9 cellular contexts compared by ENCODE assay signal in the genomic region with DNA sequence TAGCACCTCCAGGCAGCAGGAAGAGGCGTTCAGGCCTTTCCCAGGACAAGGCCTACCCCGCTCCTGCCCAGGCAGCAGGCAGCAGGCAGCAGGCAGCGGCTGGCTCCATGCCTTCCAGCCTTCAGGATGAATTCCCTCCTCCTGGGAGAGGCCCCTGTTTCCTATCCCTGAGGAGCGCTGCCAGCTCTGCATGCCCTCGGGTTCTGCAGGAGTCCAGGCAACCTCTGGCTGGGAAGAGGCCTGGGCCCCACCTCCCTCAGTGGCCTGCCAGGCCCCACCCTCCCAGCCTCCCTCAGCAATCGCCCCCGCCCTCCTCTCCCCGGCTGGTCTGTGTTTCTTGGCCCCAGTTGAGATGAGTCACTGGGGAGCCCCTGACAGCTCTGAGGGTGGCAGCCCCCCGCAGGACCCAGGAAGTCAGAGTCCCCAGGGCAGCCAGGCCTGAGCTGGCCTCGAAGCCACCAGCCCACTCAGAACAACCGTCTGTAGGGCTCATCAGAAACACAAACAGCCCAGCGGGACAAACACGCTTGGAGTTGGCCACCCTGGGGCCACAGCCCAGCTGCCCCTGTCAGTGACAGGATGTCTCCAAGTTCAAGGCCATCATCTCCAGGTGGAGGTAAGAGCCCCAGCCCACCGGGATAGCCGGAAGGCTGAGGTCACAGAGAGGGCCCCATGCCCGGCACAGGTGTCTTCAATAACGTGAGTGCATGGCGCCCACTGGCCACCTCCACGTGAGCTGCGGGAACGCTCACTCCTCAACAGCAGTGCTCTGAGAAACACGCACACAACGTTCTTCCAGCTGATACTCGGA. TPM values are rescaled to one million over a fixed set of nuclear protein-coding genes. Genes with fewer than 3 reads are reported as not detected.
DNase-seq lines count a peak whose midpoint lies in the region; ATAC-seq and TF ChIP-seq lines count a peak whose summit lies in the region.
"Had no signal": no experiment of that assay in that cellular context is flagged by ENCODE, and none has a peak within 500 bp of the region (broad histone marks: within the 10 kb centered on the region; RNA-seq: fewer than 3 reads in every experiment).

No MANE protein-coding gene starts in this region.

- intact Hi-C loops in mammary epithelial cell (cut with micrococcal nuclease): loop anchor here (2.0 kb wide), 1 partner anchor 21 kb away; no protein-coding TSS in a partner anchor

- ATAC-seq in HG02885 (IDR thresholded peaks at IDR 0.05; ENCODE audit: poor library complexity, unreplicated experiment) (peak; percentile 51), HG03521 (IDR thresholded peaks at IDR 0.05; ENCODE audit: unreplicated experiment) (no peak)

- H3K36me3 ChIP-seq in mammary epithelial cell (ENCODE audit: insufficient read depth, low read length) (no peaks in the 10 kb centered on the region), liver (ENCODE audit: control insufficient read depth in 4 of 4, insufficient read depth in 3 of 4, low read depth in 1 of 4, low read length in 3 of 4) (no peaks in the 10 kb centered on the region), urinary bladder (ENCODE audit: insufficient read depth) (no peaks in the 10 kb centered on the region)

- TF ChIP-seq RAD21 in liver (IDR thresholded peaks at IDR 0.05): no peak

- peak overlapping the region; percentile 78 for H2AFZ ChIP-seq in mammary epithelial cell (ENCODE audit: low read depth, low read length)

- no TSS peak for BruUV-seq in mammary epithelial cell (replicated peaks; lab: Mats Ljungman, UMichigan)

- no peak for TF ChIP-seq CTCF in mammary epithelial cell (conservative IDR thresholded peaks at IDR 0.05 in 1 of 2, IDR thresholded peaks at IDR 0.05 in 1 of 2; ENCODE audit: extremely low read depth in 1 of 2, insufficient read depth in 1 of 2, low read depth in 1 of 2, low read length in 2 of 2)
- TF ChIP-seq CTCF in liver (IDR thresholded peaks at IDR 0.05; ENCODE audit: low read depth, low read length, missing input control): no peak

- H3K4me1 ChIP-seq in mammary epithelial cell (ENCODE audit: insufficient read depth, low read length): peaks cover 24% of the 10 kb centered on the region
- H3K4me1 ChIP-seq in liver (ENCODE audit: control insufficient read depth in 4 of 4, insufficient read depth in 4 of 4, low read length in 3 of 4): peaks cover 10 to 36% (median 32%) of the 10 kb centered on the region in 4 donors
- no peaks in the 10 kb centered on the region for H3K4me1 ChIP-seq in urinary bladder (ENCODE audit: insufficient read depth)

- dilution Hi-C loops in mammary epithelial cell (cut with HindIII; ENCODE audit: low sequenced_read_pairs): no loop called here

- 13% methylated on average over 19 of the region's 24 CpGs for WGBS in mammary epithelial cell (ENCODE audit: low coverage, missing lambda C conversion rate)
- WGBS in liver: 60% methylated on average over 24 of the region's 24 CpGs
- 42% methylated on average over 24 of the region's 24 CpGs for WGBS in urinary bladder

- in situ Hi-C loops in mammary epithelial cell (cut with MboI; ENCODE audit: low sequenced_read_pairs in 2 of 2): no loop called here

- H3K79me2 ChIP-seq in mammary epithelial cell (ENCODE audit: insufficient read depth, low read length): no peaks in the 10 kb centered on the region

- H3K9me3 ChIP-seq in mammary epithelial cell (replicated peaks; ENCODE audit: insufficient read depth, low read length): no peaks in the 10 kb centered on the region
- no peaks in the 10 kb centered on the region for H3K9me3 ChIP-seq in liver (ENCODE audit: control insufficient read depth in 4 of 4, low read length in 3 of 4)

- H3K27me3 ChIP-seq in mammary epithelial cell (ENCODE audit: insufficient read depth, low read length) (no peaks in the 10 kb centered on the region), liver (ENCODE audit: control insufficient read depth in 4 of 4, insufficient read depth in 4 of 4, low read length in 3 of 4) (no peaks in the 10 kb centered on the region)

- H3K27ac ChIP-seq in mammary epithelial cell (ENCODE audit: insufficient read depth, low read depth, low read length) (no peak overlapping the region), liver (ENCODE audit: low read depth in 1 of 2, low read length in 2 of 2) (peak overlapping the region; percentile 55 to 58), urinary bladder (ENCODE audit: low read depth) (peak overlapping the region; percentile 83)

- peak overlapping the region; percentile 50 for H3K4me2 ChIP-seq in mammary epithelial cell (ENCODE audit: insufficient read depth, low read depth, low read length)

- CTCF ChIA-PET in mammary epithelial cell (lab: Charles Lee; ENCODE audit: low non-redundant PET): interaction anchor here (0.6 kb wide), 1 partner anchor 101 kb away, joined by 3 read pairs; no protein-coding TSS in a partner anchor

- no peaks in the 10 kb centered on the region for H4K20me1 ChIP-seq in mammary epithelial cell (ENCODE audit: insufficient read depth, low read length)

- DNase-seq in A172 (ENCODE audit: low spot score) (peak; percentile 93), mammary epithelial cell (peak; percentile 76), GDM1 (lab: John Stamatoyannopoulos, UW) (no peak)
- DNase-seq in stimulated activated CD4-positive, alpha-beta T cell treated with anti-CD3 and anti-CD28 coated beads, Interleukin-4, amount 100 ng/mL, for 24 hours: no peak
- DNase-seq: naive B cell had no signal

- H3K9ac ChIP-seq in mammary epithelial cell (ENCODE audit: insufficient read depth, low read length) (no peak overlapping the region), liver (ENCODE audit: low read depth in 1 of 2, low read length in 2 of 2) (no peak overlapping the region)

- H3K4me3 ChIP-seq in mammary epithelial cell (replicated peaks in 1 of 3; ENCODE audit: insufficient read depth in 1 of 3, low read depth in 2 of 3, low read length in 3 of 3): no peak overlapping the region
- no peak overlapping the region for H3K4me3 ChIP-seq in liver (ENCODE audit: low read depth in 1 of 3, low read length in 3 of 3)
- H3K4me3 ChIP-seq in urinary bladder (ENCODE audit: low read depth, low read length): no peak overlapping the region

TF ChIP-seq in liver, 16 proteins besides CTCF, POLR2A, EP300 and RAD21:
- no peak for TF ChIP-seq EGR1 (IDR thresholded peaks at IDR 0.05; ENCODE audit: low read depth in 2 of 2)
- TF ChIP-seq TAF1 (conservative IDR thresholded peaks at IDR 0.05): no peak
- no peak for TF ChIP-seq FOXA1 (IDR thresholded peaks at IDR 0.05)
- TF ChIP-seq HNF4G (IDR thresholded peaks at IDR 0.05): no peak
- no peak for TF ChIP-seq ATF3 (IDR thresholded peaks at IDR 0.05)
- TF ChIP-seq SP1 (IDR thresholded peaks at IDR 0.05): no peak
- no peak for TF ChIP-seq REST (IDR thresholded peaks at IDR 0.05)
- no peak for TF ChIP-seq GABPA (IDR thresholded peaks at IDR 0.05 in 1 of 2, conservative IDR thresholded peaks at IDR 0.05 in 1 of 2)
- TF ChIP-seq NR2F2 (IDR thresholded peaks at IDR 0.05): no peak
- no peak for TF ChIP-seq HNF4A (conservative IDR thresholded peaks at IDR 0.05)
- TF ChIP-seq JUND (IDR thresholded peaks at IDR 0.05): no peak
- TF ChIP-seq FOXA2 (IDR thresholded peaks at IDR 0.05): no peak

RNA-seq across cellular contexts. Expression of gene CIBAR2, which starts 39.5 kb away (rescaled TPM):
- 1.2 TPM in 1 of 2 replicates, not detected in the other for total RNA-seq in A172 (2014; rRNA removed; shearing (Covaris generic))
- total RNA-seq in mammary epithelial cell (not detected), liver (not detected), urinary bladder (not detected)
- polyA plus RNA-seq in mammary epithelial cell (not detected), liver (not detected), urinary bladder (not detected)
- polyA minus RNA-seq in mammary epithelial cell: not detected

Comparison
In these comparisons a context has a peak if more than half of its experiments do, and no peak if none do; other contexts are left out.
1. DNase-seq: peak in A172 (single experiment) and mammary epithelial cell (single experiment); none in GDM1 (single experiment) and stimulated activated CD4-positive, alpha-beta T cell treated with anti-CD3 and anti-CD28 coated beads, Interleukin-4, amount 100 ng/mL, for 24 hours (single experiment).